8 cellular contexts compared by ENCODE assay signal in the genomic region with DNA sequence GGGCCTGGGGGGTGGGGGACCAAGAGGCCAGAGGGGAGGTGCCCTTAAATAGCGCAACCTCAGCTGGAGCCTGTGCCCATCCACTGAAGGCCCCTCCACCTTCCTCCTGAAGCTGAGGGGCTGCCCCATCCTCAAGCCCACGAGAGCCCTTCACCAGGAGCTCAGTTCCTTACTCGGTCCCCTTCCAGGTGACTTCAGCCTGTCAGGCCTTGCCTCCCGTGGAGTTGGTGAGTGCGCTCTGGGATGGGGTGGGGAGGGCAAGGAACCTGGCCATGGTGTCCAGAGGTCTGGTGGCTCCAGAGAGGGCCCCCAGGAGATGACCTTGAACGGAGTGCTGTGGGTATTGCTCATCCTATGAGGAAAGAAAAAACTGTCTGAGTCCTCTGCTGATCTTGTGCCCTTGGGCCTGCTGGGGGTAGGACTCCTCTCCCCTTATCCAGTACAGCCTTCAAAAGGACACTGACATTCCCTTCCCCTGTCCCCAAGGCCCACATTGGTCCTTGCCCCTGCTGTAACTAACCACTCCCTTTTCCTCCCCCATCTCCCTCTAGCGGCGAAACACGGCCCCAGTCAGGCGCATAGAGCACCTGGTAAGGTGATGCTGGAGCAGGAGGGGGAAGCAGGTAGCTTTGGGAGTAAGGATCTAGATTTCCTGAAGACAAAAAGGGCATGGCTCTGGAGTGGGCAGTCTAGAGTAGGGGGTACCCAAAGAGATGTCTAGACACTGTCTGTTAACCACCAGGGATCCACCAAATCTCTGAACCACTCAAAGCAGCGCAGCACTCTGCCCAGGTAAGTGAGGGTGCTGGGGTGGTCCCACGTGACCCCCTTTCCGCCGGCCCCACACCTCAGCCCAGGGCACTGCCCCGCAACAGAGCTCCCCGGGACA. TPM values are rescaled to one million over a fixed set of nuclear protein-coding genes. Genes with fewer than 3 reads are reported as not detected.
DNase-seq lines count a peak whose midpoint lies in the region; ATAC-seq and TF ChIP-seq lines count a peak whose summit lies in the region.

No MANE protein-coding gene starts in this region.

- ATAC-seq in effector memory CD8-positive, alpha-beta T cell (replicated peaks): peak; percentile 38
- ATAC-seq in memory B cell (ENCODE audit: low read depth) (peak; percentile 36), GM18867 (IDR thresholded peaks at IDR 0.05; ENCODE audit: unreplicated experiment) (no peak), GM19324 (IDR thresholded peaks at IDR 0.05; ENCODE audit: low FRiP score, unreplicated experiment) (no peak)
- ATAC-seq in stimulated activated effector memory CD8-positive, alpha-beta T cell treated with anti-CD3 and anti-CD28 coated beads, Interleukin-12 subunit alpha, Interleukin-12 subunit beta, amount 100 ng/mL, for 72 hours: peak; percentile 4

- POLR2A ChIA-PET in activated CD4-positive, alpha-beta memory T cell treated with anti-CD3 and anti-CD28 coated beads, Interleukin-2, amount 10 ng/mL, durations not matched to agents 7 days and 5 days (lab: Charles Lee): interaction anchor here (1.0 to 2.5 kb wide), 8 partner anchors 9 to 272 kb away, joined by 3 to 12 read pairs (median 6); a partner anchor contains a TSS

- CTCF ChIA-PET in activated CD4-positive, alpha-beta memory T cell treated with anti-CD3 and anti-CD28 coated beads, Interleukin-2, amount 10 ng/mL, durations not matched to agents 7 days and 5 days (lab: Charles Lee): interaction anchor here (0.6 to 5.3 kb wide), 19 partner anchors 13 to 1127 kb away, joined by 3 to 47 read pairs (median 4); a partner anchor contains a TSS

- H3K27me3 Mint-ChIP-seq in activated CD4-positive, alpha-beta memory T cell treated with anti-CD3 and anti-CD28 coated beads, Interleukin-2, amount 10 ng/mL, durations not matched to agents 7 days and 5 days: no peaks in the 10 kb centered on the region
- peaks cover 0 to 9% of the 10 kb centered on the region in 2 donors for H3K27me3 Mint-ChIP-seq in effector memory CD8-positive, alpha-beta T cell
- H3K27me3 Mint-ChIP-seq in memory B cell: peaks cover 2% of the 10 kb centered on the region

- no peaks in the 10 kb centered on the region for H3K9me3 Mint-ChIP-seq in activated CD4-positive, alpha-beta memory T cell treated with anti-CD3 and anti-CD28 coated beads, Interleukin-2, amount 10 ng/mL, durations not matched to agents 7 days and 5 days
- H3K9me3 Mint-ChIP-seq in effector memory CD8-positive, alpha-beta T cell: no peaks in the 10 kb centered on the region
- no peaks in the 10 kb centered on the region for H3K9me3 Mint-ChIP-seq in memory B cell
- no peaks in the 10 kb centered on the region for H3K9me3 Mint-ChIP-seq in stimulated activated effector memory CD8-positive, alpha-beta T cell treated with anti-CD3 and anti-CD28 coated beads, Interleukin-12 subunit alpha, Interleukin-12 subunit beta, amount 100 ng/mL, for 72 hours

- peak overlapping the region; percentile 77 for H3K27ac Mint-ChIP-seq in activated CD4-positive, alpha-beta memory T cell treated with anti-CD3 and anti-CD28 coated beads, Interleukin-2, amount 10 ng/mL, durations not matched to agents 7 days and 5 days
- H3K27ac Mint-ChIP-seq in effector memory CD8-positive, alpha-beta T cell: peak overlapping the region; percentile 83 to 92
- H3K27ac Mint-ChIP-seq in memory B cell: peak overlapping the region; percentile 93
- H3K27ac Mint-ChIP-seq in stimulated activated effector memory CD8-positive, alpha-beta T cell treated with anti-CD3 and anti-CD28 coated beads, Interleukin-12 subunit alpha, Interleukin-12 subunit beta, amount 100 ng/mL, for 72 hours: peak overlapping the region; percentile 90

- H3K4me3 Mint-ChIP-seq in activated CD4-positive, alpha-beta memory T cell treated with anti-CD3 and anti-CD28 coated beads, Interleukin-2, amount 10 ng/mL, durations not matched to agents 7 days and 5 days: peak overlapping the region; percentile 87
- H3K4me3 Mint-ChIP-seq in effector memory CD8-positive, alpha-beta T cell: peak overlapping the region; percentile 93 to 96
- peak overlapping the region; percentile 98 for H3K4me3 Mint-ChIP-seq in memory B cell
- H3K4me3 Mint-ChIP-seq in stimulated activated effector memory CD8-positive, alpha-beta T cell treated with anti-CD3 and anti-CD28 coated beads, Interleukin-12 subunit alpha, Interleukin-12 subunit beta, amount 100 ng/mL, for 72 hours: peak overlapping the region; percentile 89

- no peaks in the 10 kb centered on the region for H3K36me3 Mint-ChIP-seq in activated CD4-positive, alpha-beta memory T cell treated with anti-CD3 and anti-CD28 coated beads, Interleukin-2, amount 10 ng/mL, durations not matched to agents 7 days and 5 days (ENCODE audit: low read depth)
- H3K36me3 Mint-ChIP-seq in effector memory CD8-positive, alpha-beta T cell (ENCODE audit: insufficient read depth): peaks cover 6% of the 10 kb centered on the region
- no peaks in the 10 kb centered on the region for H3K36me3 Mint-ChIP-seq in memory B cell
- H3K36me3 Mint-ChIP-seq in stimulated activated effector memory CD8-positive, alpha-beta T cell treated with anti-CD3 and anti-CD28 coated beads, Interleukin-12 subunit alpha, Interleukin-12 subunit beta, amount 100 ng/mL, for 72 hours: peaks cover 6% of the 10 kb centered on the region

- peak; percentile 88 for DNase-seq in NCI-H2029 (lab: John Stamatoyannopoulos, UW)
- peak; percentile 59 for DNase-seq in activated CD4-positive, alpha-beta memory T cell treated with anti-CD3 and anti-CD28 coated beads, Interleukin-2, amount 10 ng/mL, durations not matched to agents 7 days and 5 days
- DNase-seq in effector memory CD8-positive, alpha-beta T cell: peak; percentile 48 to 61 (median 61)
- DNase-seq in memory B cell (ENCODE audit: low spot score in 2 of 2): peak; percentile 48 to 53
- DNase-seq in stimulated activated effector memory CD8-positive, alpha-beta T cell treated with anti-CD3 and anti-CD28 coated beads, Interleukin-12 subunit alpha, Interleukin-12 subunit beta, amount 100 ng/mL, for 72 hours (ENCODE audit: low spot score in 2 of 2): peak in 1 of 2 donors; percentile 70

- peak; percentile 70; the same call in 1 of the 2 replicates for TF ChIP-seq CTCF in GM12874 (IDR thresholded peaks at IDR 0.05; ENCODE audit: insufficient read depth, low read depth, low read length)

- H3K4me1 Mint-ChIP-seq in activated CD4-positive, alpha-beta memory T cell treated with anti-CD3 and anti-CD28 coated beads, Interleukin-2, amount 10 ng/mL, durations not matched to agents 7 days and 5 days: peaks cover 19% of the 10 kb centered on the region
- H3K4me1 Mint-ChIP-seq in effector memory CD8-positive, alpha-beta T cell (ENCODE audit: low read depth in 2 of 2): peaks cover 10 to 14% of the 10 kb centered on the region in 2 donors
- peaks cover 10% of the 10 kb centered on the region for H3K4me1 Mint-ChIP-seq in memory B cell
- peaks cover 41% of the 10 kb centered on the region for H3K4me1 Mint-ChIP-seq in stimulated activated effector memory CD8-positive, alpha-beta T cell treated with anti-CD3 and anti-CD28 coated beads, Interleukin-12 subunit alpha, Interleukin-12 subunit beta, amount 100 ng/mL, for 72 hours

RNA-seq across cellular contexts. Expression of a gene that starts 3.6 kb away (rescaled TPM):
- total RNA-seq in activated CD4-positive, alpha-beta memory T cell treated with anti-CD3 and anti-CD28 coated beads, Interleukin-2, amount 10 ng/mL, durations not matched to agents 7 days and 5 days: under 1 TPM; 0.78 to 0.83 TPM

RNA-seq across cellular contexts. Expression of a gene that starts 25.7 kb away (rescaled TPM):
- total RNA-seq in activated CD4-positive, alpha-beta memory T cell treated with anti-CD3 and anti-CD28 coated beads, Interleukin-2, amount 10 ng/mL, durations not matched to agents 7 days and 5 days: 10 to 100 TPM; 31.2 to 31.3 TPM

RNA-seq across cellular contexts. Expression of a gene that starts 44.0 kb away (rescaled TPM):
- total RNA-seq in activated CD4-positive, alpha-beta memory T cell treated with anti-CD3 and anti-CD28 coated beads, Interleukin-2, amount 10 ng/mL, durations not matched to agents 7 days and 5 days: 1 to 10 TPM in 1 of 2 experiments, under 1 TPM in 1; 0.38 to 1.2 TPM

RNA-seq across cellular contexts. Expression of a gene that starts 47.2 kb away (rescaled TPM):
- 100 to 1,000 TPM; 303 to 311 TPM for total RNA-seq in activated CD4-positive, alpha-beta memory T cell treated with anti-CD3 and anti-CD28 coated beads, Interleukin-2, amount 10 ng/mL, durations not matched to agents 7 days and 5 days

RNA-seq across cellular contexts. Expression of a gene that starts 49.8 kb away (rescaled TPM):
- 1 to 10 TPM; 1.4 to 1.5 TPM for total RNA-seq in activated CD4-positive, alpha-beta memory T cell treated with anti-CD3 and anti-CD28 coated beads, Interleukin-2, amount 10 ng/mL, durations not matched to agents 7 days and 5 days

Comparison
In these comparisons a context has a peak if more than half of its experiments do, and no peak if none do; other contexts are left out.
1. ATAC-seq: peak in effector memory CD8-positive, alpha-beta T cell (single experiment), memory B cell (single experiment) and stimulated activated effector memory CD8-positive, alpha-beta T cell treated with anti-CD3 and anti-CD28 coated beads, Interleukin-12 subunit alpha, Interleukin-12 subunit beta, amount 100 ng/mL, for 72 hours (single experiment); none in GM18867 (single experiment) and GM19324 (single experiment).
2. Peak in every context shown above with its lines, with median percentiles within 50 percentile points of each other: H3K27ac Mint-ChIP-seq and H3K4me3 Mint-ChIP-seq.